14 cellular contexts compared by ENCODE assay signal in the genomic region with DNA sequence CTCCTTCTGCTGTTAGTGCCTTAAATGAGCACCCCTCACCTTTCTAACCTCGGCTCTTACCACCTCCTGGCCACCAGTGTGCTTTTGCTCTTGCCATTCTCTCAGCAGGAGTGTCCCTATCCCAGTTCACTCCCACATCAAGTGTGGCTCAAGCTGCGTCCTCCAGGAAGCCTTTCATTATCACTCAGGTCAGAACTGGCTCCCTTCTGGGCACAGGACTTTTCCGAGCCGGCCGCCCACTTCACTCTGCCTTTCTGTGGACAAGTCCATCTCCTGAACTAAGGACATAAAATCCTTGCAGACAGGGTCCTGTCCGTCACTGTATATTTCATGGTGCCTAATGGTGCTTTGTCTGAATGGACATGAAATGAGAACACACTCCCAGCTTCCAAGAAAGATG. TPM values are rescaled to one million over a fixed set of nuclear protein-coding genes. Genes with fewer than 3 reads are reported as not detected.
A peak's percentile ranks its signal among the peaks of the same experiment; 100 is the strongest.
DNase-seq lines count a peak whose midpoint lies in the region; ATAC-seq and TF ChIP-seq lines count a peak whose summit lies in the region.
"Had no signal": no experiment of that assay in that cellular context is flagged by ENCODE, and none has a peak within 500 bp of the region (broad histone marks: within the 10 kb centered on the region; RNA-seq: fewer than 3 reads in every experiment).

No MANE protein-coding gene starts in this region.

- intact Hi-C loops in heart right ventricle (cut with DNase I) = loop anchor here in 1 of 10 donors (5.0 kb wide), 1 partner anchor 38 kb away; no protein-coding TSS in a partner anchor
- intact Hi-C loops in Right ventricle myocardium inferior (cut with DNase I) = no loop called here
- intact Hi-C loops in naive thymus-derived CD4-positive, alpha-beta T cell (cut with micrococcal nuclease) = no loop called here

- H3K27me3 ChIP-seq in heart right ventricle (no peaks in the 10 kb centered on the region), upper lobe of left lung (no peaks in the 10 kb centered on the region)
- H3K27me3 ChIP-seq in naive thymus-derived CD4-positive, alpha-beta T cell (ENCODE audit: control insufficient read depth in 2 of 2, insufficient read depth in 2 of 2, low read length in 2 of 2) = no peaks in the 10 kb centered on the region
- H3K27me3 ChIP-seq: left lung had no signal

- H3K27ac ChIP-seq in heart right ventricle = peak overlapping the region in 9 of 10 donors; percentile 9 to 97 (median 69)
- no peak overlapping the region for H3K27ac ChIP-seq in naive thymus-derived CD4-positive, alpha-beta T cell (ENCODE audit: low read depth, low read length)
- peak overlapping the region in 3 of 4 donors; percentile 19 to 64 (median 49) for H3K27ac ChIP-seq in upper lobe of left lung

- peaks cover 8% of the 10 kb centered on the region for H3K36me3 Mint-ChIP-seq in activated naive CD8-positive, alpha-beta T cell treated with anti-CD3 and anti-CD28 coated beads for 36 hours
- H3K36me3 Mint-ChIP-seq in naive thymus-derived CD4-positive, alpha-beta T cell = peaks cover 10 to 37% (median 14%) of the 10 kb centered on the region in 5 donors

- peaks cover 26% of the 10 kb centered on the region for H3K4me1 Mint-ChIP-seq in activated naive CD8-positive, alpha-beta T cell treated with anti-CD3 and anti-CD28 coated beads for 36 hours
- H3K4me1 Mint-ChIP-seq in naive thymus-derived CD4-positive, alpha-beta T cell = peaks cover 16 to 59% (median 43%) of the 10 kb centered on the region in 7 donors

- no peak overlapping the region for H3K4me3 ChIP-seq in heart right ventricle
- H3K4me3 ChIP-seq in naive thymus-derived CD4-positive, alpha-beta T cell (ENCODE audit: low read length) = no peak overlapping the region
- no peak overlapping the region for H3K4me3 ChIP-seq in upper lobe of left lung
- H3K4me3 ChIP-seq: left lung had no signal

- no peaks in the 10 kb centered on the region for H3K27me3 Mint-ChIP-seq in activated naive CD8-positive, alpha-beta T cell treated with anti-CD3 and anti-CD28 coated beads for 36 hours
- no peaks in the 10 kb centered on the region for H3K27me3 Mint-ChIP-seq in naive thymus-derived CD4-positive, alpha-beta T cell

- POLR2A ChIA-PET in naive thymus-derived CD4-positive, alpha-beta T cell (lab: Charles Lee) = no interaction called here

- DNase-seq in heart right ventricle = no peak
- DNase-seq in Right ventricle myocardium inferior (ENCODE audit: missing footprints) = no peak
- DNase-seq in activated naive CD8-positive, alpha-beta T cell treated with anti-CD3 and anti-CD28 coated beads for 36 hours = no peak
- no peak for DNase-seq in naive thymus-derived CD4-positive, alpha-beta T cell
- no peak for DNase-seq in upper lobe of left lung
- no peak for DNase-seq in stimulated activated CD4-positive, alpha-beta T cell treated with anti-CD3 and anti-CD28 coated beads, Interleukin-12 subunit alpha, Interleukin-12 subunit beta, amount 100 ng/mL, for 4 hours
- DNase-seq: glutamatergic neuron; left lung; NCI-H1048; NCI-H345; nucleus accumbens; stimulated activated CD4-positive, alpha-beta T cell treated with anti-CD3 and anti-CD28 coated beads, Interleukin-15, amount 100 ng/mL, for 24 hours had no signal

- no peak overlapping the region for H3K4me3 Mint-ChIP-seq in activated naive CD8-positive, alpha-beta T cell treated with anti-CD3 and anti-CD28 coated beads for 36 hours
- no peak overlapping the region for H3K4me3 Mint-ChIP-seq in naive thymus-derived CD4-positive, alpha-beta T cell

- no peak for ATAC-seq in heart right ventricle
- no peak for ATAC-seq in Right ventricle myocardium inferior
- no peak for ATAC-seq in naive thymus-derived CD4-positive, alpha-beta T cell
- no peak for ATAC-seq in upper lobe of left lung (ENCODE audit: low FRiP score in 2 of 2)
- no peak for ATAC-seq in HG03159 (IDR thresholded peaks at IDR 0.05; ENCODE audit: unreplicated experiment)
- ATAC-seq in HG02759 (IDR thresholded peaks at IDR 0.05; ENCODE audit: unreplicated experiment) = no peak
- ATAC-seq: left lung had no signal

- H3K9me3 Mint-ChIP-seq in activated naive CD8-positive, alpha-beta T cell treated with anti-CD3 and anti-CD28 coated beads for 36 hours = no peaks in the 10 kb centered on the region
- peaks cover 0 to 7% (median 0%) of the 10 kb centered on the region in 11 donors for H3K9me3 Mint-ChIP-seq in naive thymus-derived CD4-positive, alpha-beta T cell

- H3K27ac Mint-ChIP-seq in activated naive CD8-positive, alpha-beta T cell treated with anti-CD3 and anti-CD28 coated beads for 36 hours = peak overlapping the region; percentile 75
- peak overlapping the region in 7 of 9 donors; percentile 48 to 88 (median 56) for H3K27ac Mint-ChIP-seq in naive thymus-derived CD4-positive, alpha-beta T cell

- H3K9me3 ChIP-seq in heart right ventricle = no peaks in the 10 kb centered on the region
- H3K9me3 ChIP-seq in naive thymus-derived CD4-positive, alpha-beta T cell (ENCODE audit: control insufficient read depth in 2 of 3, low read length in 3 of 3) = no peaks in the 10 kb centered on the region
- H3K9me3 ChIP-seq in upper lobe of left lung = no peaks in the 10 kb centered on the region
- H3K9me3 ChIP-seq: left lung had no signal

- H3K36me3 ChIP-seq in heart right ventricle (peaks cover 0 to 51% (median 22%) of the 10 kb centered on the region in 9 donors), upper lobe of left lung (peaks cover 18 to 41% (median 33%) of the 10 kb centered on the region in 4 donors)
- peaks cover 6 to 37% (median 16%) of the 10 kb centered on the region in 3 experiments for H3K36me3 ChIP-seq in naive thymus-derived CD4-positive, alpha-beta T cell (ENCODE audit: control insufficient read depth in 2 of 3, insufficient read depth in 3 of 3, low read length in 3 of 3)

- H3K4me1 ChIP-seq in heart right ventricle (peaks cover 11 to 93% (median 66%) of the 10 kb centered on the region in 9 donors), upper lobe of left lung (peaks cover 23 to 46% (median 27%) of the 10 kb centered on the region in 4 donors)
- peaks cover 0 to 12% of the 10 kb centered on the region in 2 donors for H3K4me1 ChIP-seq in naive thymus-derived CD4-positive, alpha-beta T cell (ENCODE audit: control insufficient read depth in 2 of 2, insufficient read depth in 2 of 2, low read length in 2 of 2)

- no peak for TF ChIP-seq POLR2A in upper lobe of left lung (IDR thresholded peaks at IDR 0.05)

- TF ChIP-seq CTCF in heart right ventricle (IDR thresholded peaks at IDR 0.05) (no peak), upper lobe of left lung (IDR thresholded peaks at IDR 0.05) (no peak)

- WGBS in heart right ventricle, 2 donors = 77 to 84% methylated on average over 6 of the region's 6 CpGs
- WGBS in upper lobe of left lung, 2 donors = 91 to 96% methylated on average over 6 of the region's 6 CpGs

- CTCF ChIA-PET in naive thymus-derived CD4-positive, alpha-beta T cell (lab: Charles Lee) = no interaction called here

- TF ChIP-seq EP300 in upper lobe of left lung (IDR thresholded peaks at IDR 0.05) = no peak

RNA-seq across cellular contexts. Expression of a gene that starts 15.6 kb away (rescaled TPM):
- total RNA-seq in heart right ventricle = 100 to 1,000 TPM in 4 of 10 donors, 10 to 100 TPM in 6; 72.2 to 113 (median 95.1) TPM
- polyA plus RNA-seq in heart right ventricle = 10 to 100 TPM; 15.2 to 70.6 TPM
- 68.2 TPM for total RNA-seq in Right ventricle myocardium inferior
- 10 to 100 TPM; 17.4 to 21.2 TPM for total RNA-seq in activated naive CD8-positive, alpha-beta T cell treated with anti-CD3 and anti-CD28 coated beads for 36 hours
- 10 to 100 TPM; 33.7 to 69.0 (median 40.4) TPM for total RNA-seq in naive thymus-derived CD4-positive, alpha-beta T cell
- 10 to 100 TPM; 23.6 to 38.0 TPM for polyA plus RNA-seq in naive thymus-derived CD4-positive, alpha-beta T cell
- total RNA-seq in upper lobe of left lung = 10 to 100 TPM; 21.0 to 75.8 (median 44.8) TPM

RNA-seq across cellular contexts. Expression of a gene that starts 15.8 kb away (rescaled TPM):
- total RNA-seq in heart right ventricle = 10 to 100 TPM; 59.2 to 72.1 (median 64.9) TPM
- polyA plus RNA-seq in heart right ventricle = 10 to 100 TPM; 22.1 to 59.4 TPM
- total RNA-seq in Right ventricle myocardium inferior = 59.9 TPM
- total RNA-seq in activated naive CD8-positive, alpha-beta T cell treated with anti-CD3 and anti-CD28 coated beads for 36 hours = 10 to 100 TPM; 69.7 to 73.9 TPM
- total RNA-seq in naive thymus-derived CD4-positive, alpha-beta T cell = 10 to 100 TPM; 62.1 to 85.3 (median 71.6) TPM
- 100 to 1,000 TPM in 1 of 2 donors, 10 to 100 TPM in 1; 85.5 to 115 TPM for polyA plus RNA-seq in naive thymus-derived CD4-positive, alpha-beta T cell
- total RNA-seq in upper lobe of left lung = 100 to 1,000 TPM in 3 of 6 donors, 10 to 100 TPM in 3; 69.0 to 169 (median 91.0) TPM

RNA-seq across cellular contexts. Expression of a gene that starts 41.6 kb away (rescaled TPM):
- total RNA-seq in heart right ventricle (100 to 1,000 TPM; 138 to 397 (median 191) TPM), Right ventricle myocardium inferior (194 TPM), upper lobe of left lung (100 to 1,000 TPM in 4 of 6 donors, 10 to 100 TPM in 2; 76.4 to 226 (median 166) TPM)
- 100 to 1,000 TPM in 1 of 2 donors, 10 to 100 TPM in 1; 50.8 to 312 TPM for polyA plus RNA-seq in heart right ventricle
- 100 to 1,000 TPM; 229 to 231 TPM for total RNA-seq in activated naive CD8-positive, alpha-beta T cell treated with anti-CD3 and anti-CD28 coated beads for 36 hours
- total RNA-seq in naive thymus-derived CD4-positive, alpha-beta T cell = 100 to 1,000 TPM in 1 of 5 experiments, 10 to 100 TPM in 4; 56.5 to 133 (median 74.2) TPM
- 100 to 1,000 TPM; 106 to 120 TPM for polyA plus RNA-seq in naive thymus-derived CD4-positive, alpha-beta T cell

RNA-seq across cellular contexts. Expression of a gene that starts 55.2 kb away (rescaled TPM):
- total RNA-seq in heart right ventricle (10 to 100 TPM; 56.2 to 70.5 (median 63.6) TPM), Right ventricle myocardium inferior (50.9 TPM), upper lobe of left lung (100 to 1,000 TPM in 2 of 6 donors, 10 to 100 TPM in 4; 80.9 to 177 (median 90.9) TPM)
- polyA plus RNA-seq in heart right ventricle = 10 to 100 TPM; 49.2 to 67.5 TPM
- 100 to 1,000 TPM; 196 to 202 TPM for total RNA-seq in activated naive CD8-positive, alpha-beta T cell treated with anti-CD3 and anti-CD28 coated beads for 36 hours
- 100 to 1,000 TPM; 165 to 255 (median 212) TPM for total RNA-seq in naive thymus-derived CD4-positive, alpha-beta T cell
- 100 to 1,000 TPM in 1 of 2 donors, 10 to 100 TPM in 1; 86.6 to 137 TPM for polyA plus RNA-seq in naive thymus-derived CD4-positive, alpha-beta T cell
